ENCODE assay signal across 22 cellular contexts in genomic region chr1:164648211-164649080, GRCh38.
DNase-seq lines count a peak whose midpoint lies in the region; ATAC-seq, FAIRE-seq and TF ChIP-seq lines count a peak whose summit lies in the region.
"Had no signal": no experiment of that assay in that cellular context is flagged by ENCODE, and none has a peak within 500 bp of the region (broad histone marks: within the 10 kb centered on the region; RNA-seq: fewer than 3 reads in every experiment).

No MANE protein-coding gene starts in this region.

- CTCF ChIA-PET in HEK293 (lab: Yijun Ruan, JAX) = interaction anchor here (1.0 kb wide), 1 partner anchor 24 kb away, joined by 3 read pairs; no protein-coding TSS in a partner anchor

- TF ChIP-seq CTCF in HEK293 (tag by site-specific recombination; IDR thresholded peaks at IDR 0.05) (no peak), hepatocyte (IDR thresholded peaks at IDR 0.05; ENCODE audit: poor library complexity) (no peak)

- no peak overlapping the region for H2AFZ ChIP-seq in hepatocyte

- H3K27ac ChIP-seq in HEK293 (ENCODE audit: extremely low read depth, low read depth, low read length) = no peak overlapping the region
- peak overlapping the region; percentile 85 for H3K27ac ChIP-seq in hepatocyte
- H3K27ac ChIP-seq: BLaER1, HL-60 had no signal

- H3K27me3 ChIP-seq in hepatocyte = no peaks in the 10 kb centered on the region
- H3K27me3 ChIP-seq: BLaER1 had no signal

- H3K4me3 ChIP-seq in HEK293 (ENCODE audit: low read depth, low read length) (no peak overlapping the region), hepatocyte (no peak overlapping the region)
- H3K4me3 ChIP-seq: BLaER1 had no signal

- no peaks in the 10 kb centered on the region for H3K9me3 Mint-ChIP-seq in activated T-cell treated with anti-CD3 and anti-CD28 coated beads, Interleukin-2, amount 50 U/mL, for 72 hours
- H3K9me3 Mint-ChIP-seq: HFFc6, T-cell had no signal

- H3K9me3 ChIP-seq in HEK293 (ENCODE audit: control insufficient read depth, insufficient read depth, low read depth, low read length) (no peaks in the 10 kb centered on the region), hepatocyte (ENCODE audit: low read depth) (no peaks in the 10 kb centered on the region)
- H3K9me3 ChIP-seq: BLaER1 had no signal

- no peaks in the 10 kb centered on the region for H3K36me3 Mint-ChIP-seq in activated T-cell treated with anti-CD3 and anti-CD28 coated beads, Interleukin-2, amount 50 U/mL, for 72 hours (ENCODE audit: insufficient read depth in 2 of 2)
- H3K36me3 Mint-ChIP-seq: activated naive CD8-positive, alpha-beta T cell; T-cell had no signal

- no peak overlapping the region for H3K4me3 Mint-ChIP-seq in activated T-cell treated with anti-CD3 and anti-CD28 coated beads, Interleukin-2, amount 50 U/mL, for 72 hours
- H3K4me3 Mint-ChIP-seq: activated naive CD8-positive, alpha-beta T cell; HFFc6; T-cell had no signal

- POLR2A ChIA-PET in HEK293 (lab: Yijun Ruan, JAX) = no interaction called here

- H3K4me1 ChIP-seq in HEK293 (ENCODE audit: control insufficient read depth, insufficient read depth, low read length) (peaks cover 29% of the 10 kb centered on the region), hepatocyte (ENCODE audit: insufficient read depth) (peaks cover 42% of the 10 kb centered on the region)
- H3K4me1 ChIP-seq: BLaER1 had no signal

- WGBS in hepatocyte (ENCODE audit: low lambda C conversion rate, missing lambda C conversion rate) = 40% methylated on average over 4 of the region's 4 CpGs

- H3K27ac Mint-ChIP-seq in activated T-cell treated with anti-CD3 and anti-CD28 coated beads, Interleukin-2, amount 50 U/mL, for 72 hours = no peak overlapping the region
- H3K27ac Mint-ChIP-seq: activated naive CD8-positive, alpha-beta T cell; HFFc6; T-cell had no signal

- no peak for ATAC-seq in activated T-cell treated with anti-CD3 and anti-CD28 coated beads, Interleukin-2, amount 50 U/mL, for 72 hours (replicated peaks in 1 of 2)
- no peak for ATAC-seq in GM18861 (IDR thresholded peaks at IDR 0.05; ENCODE audit: unreplicated experiment)
- no peak for ATAC-seq in GM21447 (IDR thresholded peaks at IDR 0.05; ENCODE audit: unreplicated experiment)
- ATAC-seq: activated CD4-positive, CD25-positive, alpha-beta regulatory T cell treated with anti-CD3 and anti-CD28 coated beads, Interleukin-2, amount 50 U/mL, for 24 hours; T-cell had no signal

- H3K4me2 ChIP-seq in hepatocyte = peak overlapping the region; percentile 34
- H3K4me2 ChIP-seq: BLaER1 had no signal

- FAIRE-seq in GM12892 (lab: Jason Lieb, UNC) = no peak

- peak; percentile 90 for DNase-seq in amniotic epithelial cell (ENCODE audit: low read depth)
- peak; percentile 61 for DNase-seq in hepatocyte (ENCODE audit: low spot score)
- peak; percentile 57 for DNase-seq in renal cortical epithelial cell (ENCODE audit: low read depth)
- no peak for DNase-seq in GM12892 (ENCODE audit: insufficient read length)
- no peak for DNase-seq in activated T-cell treated with anti-CD3 and anti-CD28 coated beads, Interleukin-2, amount 50 U/mL, for 72 hours
- DNase-seq: activated CD8-positive, alpha-beta memory T cell treated with anti-CD3 and anti-CD28 coated beads, Interleukin-2, amount 50 U/mL, for 4 hours; DMS79 treated with DMSO at 0.1 percent for 48 hours; erythroblast; HFFc6; Karpas-422; NCI-H1694; NCI-H510A treated with DMSO at 0.1 percent for 48 hours; OCI-M1; posterior cingulate gyrus; T-cell had no signal

- peaks cover 7% of the 10 kb centered on the region for H3K4me1 Mint-ChIP-seq in activated T-cell treated with anti-CD3 and anti-CD28 coated beads, Interleukin-2, amount 50 U/mL, for 72 hours (ENCODE audit: low read depth)

- no peak for TF ChIP-seq POLR2A in GM12892 (IDR thresholded peaks at IDR 0.05; ENCODE audit: low read depth, low read length)

- no peaks in the 10 kb centered on the region for H3K36me3 ChIP-seq in HEK293 (ENCODE audit: control insufficient read depth in 2 of 2, insufficient read depth in 1 of 2, low read length in 2 of 2)
- no peaks in the 10 kb centered on the region for H3K36me3 ChIP-seq in hepatocyte (replicated peaks; ENCODE audit: insufficient read depth, low read depth)
- H3K36me3 ChIP-seq: BLaER1 had no signal

- no peaks in the 10 kb centered on the region for H3K27me3 Mint-ChIP-seq in activated T-cell treated with anti-CD3 and anti-CD28 coated beads, Interleukin-2, amount 50 U/mL, for 72 hours (ENCODE audit: low read depth)
- H3K27me3 Mint-ChIP-seq: T-cell had no signal

- H3K79me2 ChIP-seq in hepatocyte = peaks cover 51% of the 10 kb centered on the region

- no peaks in the 10 kb centered on the region for H3K9me2 ChIP-seq in hepatocyte (replicated peaks; ENCODE audit: insufficient read depth)

- H4K20me1 ChIP-seq in hepatocyte (ENCODE audit: insufficient read depth, poor library complexity, severe bottlenecking) = no peaks in the 10 kb centered on the region
- H4K20me1 ChIP-seq: BLaER1 had no signal

TF ChIP-seq in HEK293, 187 proteins besides CTCF, POLR2A, EP300 and RAD21:
- 0 out of 2 replicates have a peak, but pooled peaks have one; percentile 26 for TF ChIP-seq TRIM28 (IDR thresholded peaks at IDR 0.05; ENCODE audit: borderline replicate concordance, low read length)
- TF ChIP-seq PRDM6 (tag by site-specific recombination; IDR thresholded peaks at IDR 0.05) = peak; percentile 6; the same call in 1 of the 2 replicates
- TF ChIP-seq OSR2 (tag by site-specific recombination; IDR thresholded peaks at IDR 0.05) = 0 out of 2 replicates have a peak, but pooled peaks have one; percentile 27
- no peak for TF ChIP-seq BCL6B (tag by site-specific recombination; IDR thresholded peaks at IDR 0.05)
- 0 out of 2 replicates have a peak, but pooled peaks have one; percentile 40 for TF ChIP-seq ZBTB8A (tag by site-specific recombination; IDR thresholded peaks at IDR 0.05)
- TF ChIP-seq ZNF274 (IDR thresholded peaks at IDR 0.05; ENCODE audit: low read length) = no peak
- TF ChIP-seq ZNF274 (tag by site-specific recombination; IDR thresholded peaks at IDR 0.05; ENCODE audit: borderline replicate concordance) = no peak
- TF ChIP-seq SCRT2 (tag by site-specific recombination; IDR thresholded peaks at IDR 0.05) = peak; percentile 56
- TF ChIP-seq PRDM1 (tag by site-specific recombination; IDR thresholded peaks at IDR 0.05) = 0 out of 2 replicates have a peak, but pooled peaks have one; percentile 15
- TF ChIP-seq ZXDB (tag by site-specific recombination; IDR thresholded peaks at IDR 0.05) = peak; percentile 30; the same call in 1 of the 2 replicates
- 0 out of 2 replicates have a peak, but pooled peaks have one; percentile 47 for TF ChIP-seq PRDM10 (tag by site-specific recombination; IDR thresholded peaks at IDR 0.05)

Comparison
In these comparisons a context has a peak if more than half of its experiments do, and no peak if none do; other contexts are left out.
1. DNase-seq: peak in amniotic epithelial cell (single experiment), hepatocyte (single experiment) and renal cortical epithelial cell (single experiment); none in GM12892 (single experiment) and activated T-cell treated with anti-CD3 and anti-CD28 coated beads, Interleukin-2, amount 50 U/mL, for 72 hours (0 of 2).